Comparison of ENCODE assay signal across 8 cellular contexts in the genomic region with DNA sequence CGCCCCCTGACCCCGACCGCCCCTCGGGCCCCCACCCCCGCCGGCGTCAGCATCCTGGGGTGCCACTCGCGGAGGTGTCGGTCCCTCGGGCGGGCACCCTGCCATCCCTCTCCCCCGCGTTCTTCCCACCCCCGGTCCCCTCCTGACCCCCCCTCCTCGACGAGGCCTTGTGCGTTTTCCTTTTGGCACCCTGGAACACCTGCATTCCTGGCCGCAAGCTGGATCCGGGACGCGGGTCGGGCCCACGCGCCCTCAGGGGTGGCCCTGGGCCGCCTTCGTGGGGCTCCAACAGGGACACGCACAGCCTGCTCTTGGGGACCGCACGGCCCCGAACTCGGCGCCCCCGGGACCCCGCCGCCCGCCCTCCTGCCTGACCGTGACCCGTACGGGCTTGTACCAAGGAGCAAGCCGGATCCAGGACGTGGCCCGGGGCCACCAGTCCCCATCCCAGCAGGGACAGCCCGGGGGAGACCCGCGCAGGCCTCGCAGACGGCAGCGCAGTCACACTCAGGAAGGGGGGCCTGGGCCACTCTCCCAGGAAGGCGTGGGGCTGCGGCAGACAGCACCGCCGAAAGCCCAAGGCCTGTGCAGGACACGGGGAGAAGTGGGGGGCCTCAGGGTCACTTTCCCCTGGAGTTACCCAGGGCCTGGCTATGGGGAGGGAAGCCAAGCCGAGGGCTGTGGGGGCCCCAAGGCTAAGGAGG. TPM values are rescaled to one million over a fixed set of nuclear protein-coding genes. Genes with fewer than 3 reads are reported as not detected.
DNase-seq lines count a peak whose midpoint lies in the region; ATAC-seq and TF ChIP-seq lines count a peak whose summit lies in the region.

No MANE protein-coding gene starts in this region.

- intact Hi-C loops in colonic mucosa (cut with DNase I), result no loop called here
- intact Hi-C loops in mucosa of descending colon (cut with DNase I, micrococcal nuclease), result no loop called here

- peak overlapping the region; percentile 84 for H3K9ac ChIP-seq in Loucy (ENCODE audit: low read depth, low read length, poor library complexity, severe bottlenecking)
- H3K9ac ChIP-seq in colonic mucosa (ENCODE audit: low read depth in 2 of 2, low read length in 2 of 2), result peak overlapping the region; percentile 19 to 56

- peaks cover 11% of the 10 kb centered on the region for H3K36me3 ChIP-seq in BE2C
- H3K36me3 ChIP-seq in Loucy (ENCODE audit: insufficient read depth, low read length), result no peaks in the 10 kb centered on the region
- no peaks in the 10 kb centered on the region for H3K36me3 ChIP-seq in colonic mucosa
- H3K36me3 ChIP-seq in mucosa of descending colon (ENCODE audit: low read depth), result no peaks in the 10 kb centered on the region

- H3K9me2 ChIP-seq in Loucy (replicated peaks; ENCODE audit: low read depth, low read length), result no peaks in the 10 kb centered on the region

- ATAC-seq in mucosa of descending colon (no peak), GM21737 (IDR thresholded peaks at IDR 0.05; ENCODE audit: unreplicated experiment) (no peak)

- H3K9me3 ChIP-seq in BE2C (no peaks in the 10 kb centered on the region), Loucy (ENCODE audit: insufficient read depth, low read depth, low read length) (no peaks in the 10 kb centered on the region), colonic mucosa (no peaks in the 10 kb centered on the region), mucosa of descending colon (no peaks in the 10 kb centered on the region)

- H4K20me1 ChIP-seq in Loucy (ENCODE audit: insufficient read depth, low read length, poor library complexity, severe bottlenecking), result peaks cover 22% of the 10 kb centered on the region

- H2AFZ ChIP-seq in Loucy (ENCODE audit: low read length), result no peak overlapping the region; the same call in 1 of the 2 replicates

- TF ChIP-seq CTCF in BE2C (IDR thresholded peaks at IDR 0.05; ENCODE audit: low read depth, low read length) (no peak), Loucy (conservative IDR thresholded peaks at IDR 0.05; ENCODE audit: low read length) (no peak), colonic mucosa (IDR thresholded peaks at IDR 0.05) (no peak), mucosa of descending colon (IDR thresholded peaks at IDR 0.05) (no peak)

- H3F3A ChIP-seq in Loucy (ENCODE audit: low read depth), result peaks cover 3% of the 10 kb centered on the region; the same call in 1 of the 2 replicates

- H3K4me1 ChIP-seq in BE2C, result 0 out of 2 replicates have a peak, but pooled peaks cover 2% of the 10 kb centered on the region
- H3K4me1 ChIP-seq in Loucy (ENCODE audit: insufficient read depth, low read length, poor library complexity, severe bottlenecking), result peaks cover 26% of the 10 kb centered on the region
- peaks cover 6% of the 10 kb centered on the region for H3K4me1 ChIP-seq in colonic mucosa
- H3K4me1 ChIP-seq in mucosa of descending colon (ENCODE audit: low read depth), result peaks cover 7% of the 10 kb centered on the region

- H3K27me3 ChIP-seq in BE2C, result no peaks in the 10 kb centered on the region
- no peaks in the 10 kb centered on the region for H3K27me3 ChIP-seq in Loucy (ENCODE audit: insufficient read depth, low read length, poor library complexity, severe bottlenecking)
- no peaks in the 10 kb centered on the region for H3K27me3 ChIP-seq in colonic mucosa

- peak overlapping the region; percentile 93 for H3K4me2 ChIP-seq in Loucy (ENCODE audit: low read depth, low read length, poor library complexity, severe bottlenecking)

- DNase-seq in BE2C (no peak), colonic mucosa (peak; percentile 30), mucosa of descending colon (peak; percentile 45 to 56 (median 53)), GF-D8 (lab: John Stamatoyannopoulos, UW) (no peak), mucosa of gallbladder (ENCODE audit: low spot score) (no peak), AG08395 (ENCODE audit: low spot score) (no peak)

- no peak overlapping the region for H3K27ac ChIP-seq in colonic mucosa

- H3K79me2 ChIP-seq in Loucy (ENCODE audit: insufficient read depth, low read length), result peaks cover 43% of the 10 kb centered on the region

- H3K4me3 ChIP-seq in BE2C (ENCODE audit: low read depth, low read length) (peak overlapping the region; percentile 66; the same call in 1 of the 2 replicates), Loucy (ENCODE audit: low read length, poor library complexity, severe bottlenecking) (peak overlapping the region; percentile 74), colonic mucosa (peak overlapping the region; percentile 63), mucosa of descending colon (peak overlapping the region; percentile 28)

RNA-seq across cellular contexts. Expression of a gene that starts 0.6 kb away (rescaled TPM):
- 63.1 TPM for polyA plus RNA-seq in BE2C (2012; ENCODE audit: insufficient read depth, insufficient read length, low read depth)
- total RNA-seq in colonic mucosa, result 10 to 100 TPM; 10.7 to 25.3 TPM
- total RNA-seq in mucosa of descending colon, result 10 to 100 TPM; 12.6 to 22.8 (median 12.7) TPM
- 7.0 TPM for total RNA-seq in mucosa of gallbladder

Comparison
In these comparisons a context has a peak if more than half of its experiments do, and no peak if none do; other contexts are left out.
1. DNase-seq: peak in colonic mucosa (single experiment) and mucosa of descending colon (3 of 3); none in BE2C (single experiment), GF-D8 (single experiment), mucosa of gallbladder (single experiment) and AG08395 (single experiment).
2. Peak in every context shown above with its lines, with median percentiles within 50 percentile points of each other: H3K4me3 ChIP-seq.